23 cellular contexts compared by ENCODE assay signal in the genomic region with DNA sequence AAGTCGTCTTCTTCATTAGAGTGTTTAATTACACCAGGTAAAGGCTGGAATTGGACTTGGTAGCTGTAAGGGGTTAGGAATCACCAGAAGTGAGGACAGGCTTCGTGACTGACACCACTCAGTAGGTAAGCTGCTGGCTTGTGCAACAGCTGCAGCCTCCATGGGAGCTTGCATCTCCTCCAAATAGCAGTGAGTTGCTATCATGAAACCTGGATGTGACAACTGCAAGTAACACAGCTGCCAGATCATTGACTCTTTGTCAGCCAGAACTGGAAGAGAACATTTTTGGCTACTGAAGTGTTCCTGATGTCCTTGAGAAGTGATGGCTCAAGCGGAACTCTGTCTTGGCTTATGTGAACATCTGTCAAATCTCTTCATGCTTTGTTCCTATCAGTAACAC.
"Had no signal": no experiment of that assay in that cellular context is flagged by ENCODE, and none has a peak within 500 bp of the region (broad histone marks: within the 10 kb centered on the region; RNA-seq: fewer than 3 reads in every experiment).

No MANE protein-coding gene starts in this region.

- H3K79me2 ChIP-seq: hepatocyte had no signal

- H3K4me3 Mint-ChIP-seq: activated T-cell treated with anti-CD3 and anti-CD28 coated beads, Interleukin-2, amount 50 U/mL, for 72 hours; nephron progenitor cell; stimulated activated naive B cell treated with anti-CD40 and anti-IgM and Interleukin-4, amounts not matched to agents 10 μg/mL and 1 μg/mL and 100 μg/mL, for 72 hours had no signal

- H3K27ac Mint-ChIP-seq: activated naive CD4-positive, alpha-beta T cell treated with anti-CD3 and anti-CD28 coated beads, Interleukin-2, amount 50 U/mL, for 72 hours; activated T-cell treated with anti-CD3 and anti-CD28 coated beads, Interleukin-2, amount 50 U/mL, for 72 hours; nephron progenitor cell; stimulated activated naive B cell treated with anti-CD40 and anti-IgM and Interleukin-4, amounts not matched to agents 10 μg/mL and 1 μg/mL and 100 μg/mL, for 72 hours had no signal

- H3K4me1 Mint-ChIP-seq: stimulated activated naive B cell treated with anti-CD40 and anti-IgM and Interleukin-4, amounts not matched to agents 10 μg/mL and 1 μg/mL and 100 μg/mL, for 72 hours had no signal

- H3K36me3 Mint-ChIP-seq: activated naive CD4-positive, alpha-beta T cell treated with anti-CD3 and anti-CD28 coated beads, Interleukin-2, amount 50 U/mL, for 72 hours; stimulated activated naive B cell treated with anti-CD40 and anti-IgM and Interleukin-4, amounts not matched to agents 10 μg/mL and 1 μg/mL and 100 μg/mL, for 72 hours had no signal

- H3K4me3 ChIP-seq: breast epithelium, colonic mucosa, hepatocyte, lower lobe of right lung, pancreas, prostate gland, stomach, thyroid gland, upper lobe of right lung had no signal

- H3K4me2 ChIP-seq: hepatocyte had no signal

- H3K27me3 ChIP-seq: breast epithelium, colonic mucosa, pancreas, thyroid gland, upper lobe of right lung had no signal

- H2AFZ ChIP-seq: hepatocyte had no signal

- H3K4me1 ChIP-seq: breast epithelium, colonic mucosa, lower lobe of right lung, pancreas, prostate gland, stomach, thyroid gland, upper lobe of right lung had no signal

- H3K9me3 Mint-ChIP-seq: activated naive CD4-positive, alpha-beta T cell treated with anti-CD3 and anti-CD28 coated beads, Interleukin-2, amount 50 U/mL, for 72 hours had no signal

- H3K36me3 ChIP-seq: breast epithelium, colonic mucosa, lower lobe of right lung, pancreas, prostate gland, stomach, thyroid gland, upper lobe of right lung had no signal

- DNase-seq: activated CD4-positive, alpha-beta T cell treated with anti-CD3 and anti-CD28 coated beads for 4 hours; activated CD4-positive, alpha-beta T cell treated with anti-CD3 and anti-CD28 coated beads, Interleukin-2, amount 50 U/mL, for 4 hours; activated CD4-positive, CD25-positive, alpha-beta regulatory T cell; activated naive CD4-positive, alpha-beta T cell; activated T-cell treated with anti-CD3 and anti-CD28 coated beads for 4 hours; activated T-cell treated with anti-CD3 and anti-CD28 coated beads, Interleukin-2, amount 50 U/mL, for 72 hours; colonic mucosa; effector memory CD4-positive, alpha-beta T cell; lower lobe of right lung; mesenchymal stem cell; nephron progenitor cell; pancreas; retina; stimulated activated CD4-positive, alpha-beta T cell treated with anti-CD3 and anti-CD28 coated beads, Interleukin-15, amount 100 ng/mL, for 24 hours; stimulated activated CD4-positive, alpha-beta T cell treated with anti-CD3 and anti-CD28 coated beads, Interleukin-2, amount 100 ng/mL, for 24 hours; stimulated activated naive B cell treated with anti-CD40 and anti-IgM and Interleukin-4, amounts not matched to agents 10 μg/mL and 1 μg/mL and 100 μg/mL, for 72 hours; stomach; thyroid gland; upper lobe of right lung had no signal

- H3K9me3 ChIP-seq: colonic mucosa, lower lobe of right lung, pancreas, prostate gland, thyroid gland, upper lobe of right lung had no signal

- H3K27ac ChIP-seq: breast epithelium, colonic mucosa, hepatocyte, lower lobe of right lung, pancreas, prostate gland, stomach, thyroid gland, upper lobe of right lung had no signal

- ATAC-seq: activated naive CD4-positive, alpha-beta T cell treated with anti-CD3 and anti-CD28 coated beads, Interleukin-2, amount 50 U/mL, for 72 hours; activated T-cell treated with anti-CD3 and anti-CD28 coated beads, Interleukin-2, amount 50 U/mL, for 72 hours; lower lobe of right lung; pancreas; stimulated activated naive B cell treated with anti-CD40 and anti-IgM and Interleukin-4, amounts not matched to agents 10 μg/mL and 1 μg/mL and 100 μg/mL, for 72 hours; upper lobe of right lung had no signal
